In genomic region chr7:32273297-32273696, GRCh38 we compare ENCODE assay signal across 14 cellular contexts.
"Had no signal": no experiment of that assay in that cellular context is flagged by ENCODE, and none has a peak within 500 bp of the region (broad histone marks: within the 10 kb centered on the region; RNA-seq: fewer than 3 reads in every experiment).

No MANE protein-coding gene starts in this region.

- ATAC-seq: activated CD8-positive, alpha-beta memory T cell treated with anti-CD3 and anti-CD28 coated beads, Interleukin-2, amount 10 ng/mL, durations not matched to agents 7 days and 5 days; gastrocnemius medialis; left lung; natural killer cell treated with Interleukin-12 subunit alpha and Interleukin-12 subunit beta and Interleukin-15 and Interleukin-18, amount 100 ng/mL, for 72 hours had no signal

- DNase-seq: activated CD4-positive, alpha-beta T cell treated with anti-CD3 and anti-CD28 coated beads, Interleukin-2, amount 50 U/mL, for 48 hours; activated CD4-positive, CD25-positive, alpha-beta regulatory T cell treated with anti-CD3 and anti-CD28 coated beads, Interleukin-2, amount 50 U/mL, for 72 hours; activated CD8-positive, alpha-beta memory T cell treated with anti-CD3 and anti-CD28 coated beads, Interleukin-2, amount 10 ng/mL, durations not matched to agents 7 days and 5 days; activated effector memory CD4-positive, alpha-beta T cell treated with Interleukin-2 at 50 U/mL for 16 hours; activated T-cell treated with anti-CD3 and anti-CD28 coated beads, Interleukin-2, amount 50 U/mL, for 24 hours; central memory CD4-positive, alpha-beta T cell; cortex of kidney; effector memory CD4-positive, alpha-beta T cell; gastrocnemius medialis; left lung; nucleus accumbens; small intestine; transverse colon had no signal
